20 cellular contexts compared by ENCODE assay signal in the genomic region with DNA sequence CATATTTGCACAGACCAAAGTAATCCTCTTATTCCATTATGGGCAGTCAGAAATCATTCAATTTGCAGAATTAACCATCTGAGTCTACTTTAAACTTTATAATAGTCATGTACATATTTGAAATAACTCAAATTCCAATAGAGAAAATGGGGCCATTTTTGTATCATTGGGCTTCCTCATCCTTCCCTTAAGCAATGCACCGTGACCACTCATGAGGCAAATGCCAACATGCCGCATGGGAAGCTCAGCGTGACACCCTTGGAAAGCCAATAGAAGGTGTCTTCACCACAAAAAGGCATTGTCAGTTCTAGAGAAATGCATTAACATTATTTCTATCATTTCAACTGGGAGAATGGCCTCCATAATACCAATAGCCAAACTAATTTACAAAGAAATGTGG. TPM values are rescaled to one million over a fixed set of nuclear protein-coding genes. Genes with fewer than 3 reads are reported as not detected.
"Had no signal": no experiment of that assay in that cellular context is flagged by ENCODE, and none has a peak within 500 bp of the region (broad histone marks: within the 10 kb centered on the region; RNA-seq: fewer than 3 reads in every experiment).

No MANE protein-coding gene starts in this region.

- H3K27ac ChIP-seq: epithelial cell of prostate, gastroesophageal sphincter, neutrophil, right atrium auricular region had no signal

- H3K9me3 ChIP-seq: gastroesophageal sphincter, mucosa of descending colon, neutrophil, right atrium auricular region had no signal

- H3K27me3 ChIP-seq: neutrophil, right atrium auricular region had no signal

- H3K4me3 ChIP-seq: gastroesophageal sphincter, mucosa of descending colon, right atrium auricular region had no signal

- DNase-seq: activated CD4-positive, alpha-beta memory T cell treated with anti-CD3 and anti-CD28 coated beads for 36 hours; activated CD4-positive, alpha-beta T cell treated with anti-CD3 and anti-CD28 coated beads for 36 hours; activated CD8-positive, alpha-beta memory T cell treated with anti-CD3 and anti-CD28 coated beads, Interleukin-2, amount 10 ng/mL, durations not matched to agents 7 days and 5 days; activated naive CD4-positive, alpha-beta T cell treated with anti-CD3 and anti-CD28 coated beads for 36 hours; activated T-cell treated with anti-CD3 and anti-CD28 coated beads, Interleukin-2, amount 50 U/mL, for 1 hour; dermis blood vessel endothelial cell; mammary epithelial cell; mucosa of descending colon; naive thymus-derived CD8-positive, alpha-beta T cell; small intestine; stimulated activated CD4-positive, alpha-beta T cell treated with anti-CD3 and anti-CD28 coated beads, Interleukin-4, amount 100 ng/mL, for 4 hours; stimulated activated CD8-positive, alpha-beta memory T cell treated with anti-CD3 and anti-CD28 coated beads, Interleukin-4, amount 100 ng/mL, for 48 hours; stimulated activated naive CD4-positive, alpha-beta T cell treated with Interleukin-2 at 50 U/mL for 16 hours; trophoblast cell had no signal

- H3K4me1 ChIP-seq: gastroesophageal sphincter, right atrium auricular region had no signal

- H3K36me3 ChIP-seq: gastroesophageal sphincter, neutrophil, right atrium auricular region had no signal

RNA-seq across cellular contexts. Expression of a gene that starts 38.5 kb away (rescaled TPM):
- total RNA-seq: activated CD4-positive, alpha-beta memory T cell treated with anti-CD3 and anti-CD28 coated beads for 36 hours; activated CD4-positive, alpha-beta T cell treated with anti-CD3 and anti-CD28 coated beads for 36 hours; activated naive CD4-positive, alpha-beta T cell treated with anti-CD3 and anti-CD28 coated beads for 36 hours; activated T-helper 2 cell treated with anti-CD3 and anti-CD28 coated beads, Interferon-gamma antibody, Interleukin-2, Interleukin-4, amounts not matched to agents 10 μg/mL and 5 μg/mL and 100 μg/mL, durations not matched to agents 14 hours and 24 hours and 36 hours; gastroesophageal sphincter; left lobe of liver; mucosa of descending colon; naive thymus-derived CD8-positive, alpha-beta T cell; right atrium auricular region had no signal
- polyA plus RNA-seq: mammary epithelial cell; naive thymus-derived CD8-positive, alpha-beta T cell; small intestine had no signal
